ENCODE assay signal across 10 cellular contexts in genomic region chr1:156689960-156690672, GRCh38. TPM values are rescaled to one million over a fixed set of nuclear protein-coding genes. Genes with fewer than 3 reads are reported as not detected.
DNase-seq lines count a peak whose midpoint lies in the region; ATAC-seq, FAIRE-seq and TF ChIP-seq lines count a peak whose summit lies in the region.
"Had no signal": no experiment of that assay in that cellular context is flagged by ENCODE, and none has a peak within 500 bp of the region (broad histone marks: within the 10 kb centered on the region; RNA-seq: fewer than 3 reads in every experiment).

No MANE protein-coding gene starts in this region.

- H3K4me1 Mint-ChIP-seq in activated T-helper 17 cell treated with anti-CD3 and anti-CD28 coated beads, Interleukin-2, amount 50 U/mL, for 72 hours = peaks cover 11% of the 10 kb centered on the region

- H3K79me2 ChIP-seq in HepG2 (ENCODE audit: insufficient read depth, low read length) = no peaks in the 10 kb centered on the region

- H3K27ac ChIP-seq in HepG2 (ENCODE audit: extremely low read length, insufficient read depth, low read length) = no peak overlapping the region
- H3K27ac ChIP-seq in right lobe of liver = no peak overlapping the region
- no peak overlapping the region for H3K27ac ChIP-seq in iPS-18a (ENCODE audit: low read length)
- no peak overlapping the region for H3K27ac ChIP-seq in A673 (ENCODE audit: low read depth, low read length, poor library complexity, severe bottlenecking)
- H3K27ac ChIP-seq: adrenal gland had no signal

- in situ Hi-C loops in HepG2 (cut with HindIII; ENCODE audit: extremely low pct_ligation_motif_present, low pct_unique_long_range_greater_than_20kb) = loop anchor here (5.0 to 10.0 kb wide), 3 partner anchors 37 to 235 kb away; partner anchors contain the start of genes ISG20L2, LRRC71, METTL25B and NTRK1

- TF ChIP-seq RAD21 in HepG2 (CRISPR knock-in tag; IDR thresholded peaks at IDR 0.05) = no peak

- H3K27me3 Mint-ChIP-seq in activated T-helper 17 cell treated with anti-CD3 and anti-CD28 coated beads, Interleukin-2, amount 50 U/mL, for 72 hours = peaks cover 46% of the 10 kb centered on the region

- BruUV-seq in HepG2 (replicated peaks; lab: Mats Ljungman, UMichigan) (no TSS peak), A673 (replicated peaks; lab: Mats Ljungman, UMichigan) (no TSS peak)

- H3K4me3 ChIP-seq in HepG2 (replicated peaks in 1 of 3; ENCODE audit: insufficient read depth in 1 of 3, low read depth in 2 of 3, low read length in 3 of 3) (peak overlapping the region in 1 of 3 experiments; percentile 65; a peak in 1 of 6 replicates), right lobe of liver (no peak overlapping the region), iPS-18a (ENCODE audit: low read length) (peak overlapping the region; percentile 48), A673 (ENCODE audit: low read depth, low read length, poor library complexity, severe bottlenecking) (no peak overlapping the region)
- H3K4me3 ChIP-seq: adrenal gland had no signal

- H3K9ac ChIP-seq in HepG2 (ENCODE audit: insufficient read depth, low read depth, low read length) (no peak overlapping the region), iPS-18a (ENCODE audit: low read length) (no peak overlapping the region)

- no peak for FAIRE-seq in HepG2 (lab: Jason Lieb, UNC)

- no peaks in the 10 kb centered on the region for H3K36me3 ChIP-seq in HepG2 (replicated peaks in 1 of 2; ENCODE audit: control insufficient read depth in 1 of 2, insufficient read depth in 2 of 2, low read length in 2 of 2)
- H3K36me3 ChIP-seq in right lobe of liver = no peaks in the 10 kb centered on the region
- H3K36me3 ChIP-seq in iPS-18a (ENCODE audit: control insufficient read depth, low read depth, low read length) = no peaks in the 10 kb centered on the region
- no peaks in the 10 kb centered on the region for H3K36me3 ChIP-seq in A673 (ENCODE audit: insufficient read depth, low read length, poor library complexity, severe bottlenecking)
- H3K36me3 ChIP-seq: adrenal gland had no signal

- peak overlapping the region; percentile 6 for H3K27ac Mint-ChIP-seq in activated T-helper 17 cell treated with anti-CD3 and anti-CD28 coated beads, Interleukin-2, amount 50 U/mL, for 72 hours

- no peaks in the 10 kb centered on the region for H3K9me3 Mint-ChIP-seq in activated T-helper 17 cell treated with anti-CD3 and anti-CD28 coated beads, Interleukin-2, amount 50 U/mL, for 72 hours

- no peaks in the 10 kb centered on the region for H4K20me1 ChIP-seq in HepG2 (ENCODE audit: insufficient read depth, low read length)

- DNase-seq in HepG2 (ENCODE audit: low spot score) = no peak
- no peak for DNase-seq in right lobe of liver
- DNase-seq in A673 (ENCODE audit: low spot score) = no peak
- DNase-seq in T1000 (lab: John Stamatoyannopoulos, UW) = no peak
- DNase-seq in GM20000 (ENCODE audit: low spot score) = no peak
- DNase-seq: occipital lobe had no signal

- TF ChIP-seq CTCF in HepG2 (CRISPR knock-in tag; IDR thresholded peaks at IDR 0.05) (no peak), right lobe of liver (IDR thresholded peaks at IDR 0.05) (no peak), A673 (conservative IDR thresholded peaks at IDR 0.05; ENCODE audit: low read depth, low read length) (no peak), GM20000 (IDR thresholded peaks at IDR 0.05; ENCODE audit: extremely low read depth, missing control alignments) (no peak)

- no peaks in the 10 kb centered on the region for H3K36me3 Mint-ChIP-seq in activated T-helper 17 cell treated with anti-CD3 and anti-CD28 coated beads, Interleukin-2, amount 50 U/mL, for 72 hours (ENCODE audit: low read depth)

- 32% methylated on average over 10 of the region's 10 CpGs for WGBS in HepG2 (ENCODE audit: low lambda C conversion rate)
- 17% methylated on average over 10 of the region's 10 CpGs for WGBS in right lobe of liver (ENCODE audit: insufficient coverage, low coverage, low lambda C conversion rate, missing lambda C conversion rate)

- intact Hi-C loops in HepG2 (cut with micrococcal nuclease; ENCODE audit: unreplicated experiment) = loop anchor here (1.0 kb wide), 3 partner anchors 16 to 200 kb away; no protein-coding TSS in a partner anchor
- intact Hi-C loops in right lobe of liver (cut with DNase I) = loop anchor here in 1 of 2 donors (5.0 kb wide), 1 partner anchor 32 kb away; no protein-coding TSS in a partner anchor
- intact Hi-C loops in A673 (cut with micrococcal nuclease; ENCODE audit: unreplicated experiment) = loop anchor here (1.0 to 10.0 kb wide), 5 partner anchors 15 to 235 kb away; partner anchors contain the start of genes CRABP2, LRRC71 and NTRK1

- ATAC-seq in HepG2 (no peak), right lobe of liver (no peak), GM19023 (IDR thresholded peaks at IDR 0.05; ENCODE audit: unreplicated experiment) (no peak)
- no peak for ATAC-seq in activated T-helper 17 cell treated with anti-CD3 and anti-CD28 coated beads, Interleukin-2, amount 50 U/mL, for 72 hours (replicated peaks)

- TF ChIP-seq POLR2A in HepG2 (IDR thresholded peaks at IDR 0.05; ENCODE audit: insufficient read depth in 1 of 2, low read depth in 2 of 2, low read length in 2 of 2) = no peak
- TF ChIP-seq POLR2A in right lobe of liver (IDR thresholded peaks at IDR 0.05) = no peak

- POLR2A ChIA-PET in HepG2 (lab: Yijun Ruan, JAX) = interaction anchor here (1.0 to 2.5 kb wide), 8 partner anchors 13 to 170 kb away, joined by 3 to 22 read pairs (median 8); partner anchors contain the start of genes ISG20L2, METTL25B, NES and NTRK1
- POLR2A ChIA-PET in A673 (lab: Charles Lee; ENCODE audit: low non-redundant PET) = interaction anchor here (0.7 to 1.6 kb wide), 3 partner anchors 36 to 233 kb away, joined by 3 to 6 read pairs (median 3); no protein-coding TSS in a partner anchor

- H3K27me3 ChIP-seq in HepG2 (ENCODE audit: control insufficient read depth in 1 of 2, insufficient read depth in 2 of 2, low read length in 2 of 2) (peaks cover 14 to 46% of the 10 kb centered on the region in 2 experiments; a peak in 4 of 5 replicates), right lobe of liver (peaks cover 0 to 5% of the 10 kb centered on the region in 2 donors), iPS-18a (ENCODE audit: control insufficient read depth, insufficient read depth, low read length) (peaks cover 20% of the 10 kb centered on the region), A673 (replicated peaks; ENCODE audit: insufficient read depth, low read depth, low read length, poor library complexity) (no peaks in the 10 kb centered on the region)

- TF ChIP-seq EP300 in HepG2 (IDR thresholded peaks at IDR 0.05; ENCODE audit: low read depth in 2 of 2, low read length in 2 of 2) = no peak
- TF ChIP-seq EP300 in HepG2 (CRISPR knock-in tag; IDR thresholded peaks at IDR 0.05; ENCODE audit: borderline replicate concordance) = no peak

- H3K9me3 ChIP-seq in HepG2 (ENCODE audit: low read length) = no peaks in the 10 kb centered on the region
- H3K9me3 ChIP-seq in right lobe of liver = no peaks in the 10 kb centered on the region
- H3K9me3 ChIP-seq in iPS-18a (ENCODE audit: control insufficient read depth, low read depth, low read length) = no peaks in the 10 kb centered on the region
- no peaks in the 10 kb centered on the region for H3K9me3 ChIP-seq in A673 (ENCODE audit: low read depth, low read length, poor library complexity, severe bottlenecking)
- H3K9me3 ChIP-seq: adrenal gland had no signal

- H3K4me1 ChIP-seq in HepG2 (ENCODE audit: insufficient read depth, low read length) = peaks cover 40% of the 10 kb centered on the region
- H3K4me1 ChIP-seq in right lobe of liver = peaks cover 0 to 7% (median 0%) of the 10 kb centered on the region in 4 donors
- peaks cover 53% of the 10 kb centered on the region for H3K4me1 ChIP-seq in iPS-18a (ENCODE audit: control insufficient read depth, low read depth, low read length)
- H3K4me1 ChIP-seq in A673 (ENCODE audit: insufficient read depth, low read length, poor library complexity, severe bottlenecking) = peaks cover 22% of the 10 kb centered on the region

- peak overlapping the region; percentile 98; the same call in 1 of the 2 replicates for H3K4me2 ChIP-seq in HepG2 (ENCODE audit: low read depth, low read length)

- CTCF ChIA-PET in HepG2 (lab: Yijun Ruan, JAX; ENCODE audit: low intra/inter-chr PET ratio, low total read pairs) (interaction anchor here (0.7 to 4.7 kb wide), 8 partner anchors 12 to 200 kb away, joined by 3 to 119 read pairs (median 8); partner anchors contain the start of genes CRABP2, ISG20L2 and METTL25B), A673 (lab: Charles Lee) (interaction anchor here (0.5 to 4.7 kb wide), 29 partner anchors 9 to 384 kb away, joined by 3 to 117 read pairs (median 5); partner anchors contain the start of genes CRABP2, ISG20L2, LRRC71 and METTL25B)

- no peak overlapping the region for H2AFZ ChIP-seq in HepG2 (ENCODE audit: low read length)

- peak overlapping the region; percentile 0 for H3K4me3 Mint-ChIP-seq in activated T-helper 17 cell treated with anti-CD3 and anti-CD28 coated beads, Interleukin-2, amount 50 U/mL, for 72 hours

RNA-seq across cellular contexts. Expression of gene NES, which starts 12.9 kb away (rescaled TPM):
- total RNA-seq in HepG2 (2016; rRNA removed; fragmentation: Illumina TruSeq; extraction: Trizol) (12.7 and 16.6 TPM in 2 replicates), right lobe of liver (1 to 10 TPM; 1.1 to 7.5 (median 2.6) TPM), A673 (2021) (8.7 and 12.3 TPM in 2 replicates)
- 0.30 and 0.53 TPM in 2 replicates for total RNA-seq in HepG2 (2016; cell fraction: cytosol; rRNA removed; fragmentation: Illumina TruSeq; extraction: Trizol; ENCODE audit: low read depth)
- 9.1 and 18.2 TPM in 2 replicates for total RNA-seq in HepG2 (2016; cell fraction: insoluble cytoplasmic fraction; rRNA removed; fragmentation: Illumina TruSeq; extraction: Trizol)
- 1.4 and 1.5 TPM in 2 replicates for total RNA-seq in HepG2 (2016; cell fraction: membrane; rRNA removed; fragmentation: Illumina TruSeq; extraction: Trizol)
- total RNA-seq in HepG2 (2016; cell fraction: nucleus; rRNA removed; fragmentation: Illumina TruSeq; extraction: Trizol) = 11.7 and 13.1 TPM in 2 replicates
- 1.7 and 2.5 TPM in 2 replicates for polyA plus RNA-seq in HepG2 (2011; rRNA removed)
- polyA plus RNA-seq in HepG2 (2011; cell fraction: cytosol; rRNA removed) = 1.1 and 1.2 TPM in 2 replicates
- 9.3 and 9.7 TPM in 2 replicates for polyA plus RNA-seq in HepG2 (2011; cell fraction: nucleus; rRNA removed)
- polyA plus RNA-seq in HepG2 (2012) = 3.5 and 3.6 TPM in 2 replicates
- polyA plus RNA-seq in HepG2 (2016; cell fraction: cytosol; fragmentation: Illumina TruSeq; extraction: Trizol; ENCODE audit: low read depth) = 0.32 and 0.38 TPM in 2 replicates
- polyA plus RNA-seq in HepG2 (2016; cell fraction: insoluble cytoplasmic fraction; fragmentation: Illumina TruSeq; extraction: Trizol; ENCODE audit: low read depth) = 8.6 and 10.8 TPM in 2 replicates
- polyA plus RNA-seq in HepG2 (2016; cell fraction: membrane; fragmentation: Illumina TruSeq; extraction: Trizol; ENCODE audit: low read depth) = 0.46 and 0.93 TPM in 2 replicates
- 27.3 and 27.7 TPM in 2 replicates for polyA plus RNA-seq in HepG2 (2016; cell fraction: nucleus; fragmentation: Illumina TruSeq; extraction: Trizol; ENCODE audit: insufficient read depth, low read depth)
- polyA minus RNA-seq in HepG2 (2011; rRNA and poly(A)+ RNA removed; ENCODE audit: low replicate concordance) = 0.91 and 2.7 TPM in 2 replicates
- 2.4 and 2.5 TPM in 2 replicates for polyA minus RNA-seq in HepG2 (2011; cell fraction: cytosol; rRNA and poly(A)+ RNA removed)
- polyA minus RNA-seq in HepG2 (2011; cell fraction: nucleus; rRNA and poly(A)+ RNA removed) = 1.5 and 1.7 TPM in 2 replicates
- under 1 TPM in 1 of 2 donors, not detected in 1; 0.05 TPM for total RNA-seq in activated T-helper 17 cell treated with anti-CD3 and anti-CD28 coated beads, Interleukin-2, amount 50 U/mL, for 72 hours

RNA-seq across cellular contexts. Expression of gene CRABP2, which starts 15.3 kb away (rescaled TPM):
- total RNA-seq in HepG2 (2016; rRNA removed; fragmentation: Illumina TruSeq; extraction: Trizol) = 0.21 and 0.60 TPM in 2 replicates
- not detected in 2 replicates for total RNA-seq in HepG2 (2016; cell fraction: cytosol; rRNA removed; fragmentation: Illumina TruSeq; extraction: Trizol; ENCODE audit: low read depth)
- 0.28 TPM in 1 of 2 replicates, not detected in the other for total RNA-seq in HepG2 (2016; cell fraction: insoluble cytoplasmic fraction; rRNA removed; fragmentation: Illumina TruSeq; extraction: Trizol)
- not detected in 2 replicates for total RNA-seq in HepG2 (2016; cell fraction: membrane; rRNA removed; fragmentation: Illumina TruSeq; extraction: Trizol)
- total RNA-seq in HepG2 (2016; cell fraction: nucleus; rRNA removed; fragmentation: Illumina TruSeq; extraction: Trizol) = not detected in 2 replicates
- polyA plus RNA-seq in HepG2 (2011; rRNA removed) = 0.37 and 0.40 TPM in 2 replicates
- 0.14 and 0.16 TPM in 2 replicates for polyA plus RNA-seq in HepG2 (2011; cell fraction: cytosol; rRNA removed)
- 0.50 and 0.85 TPM in 2 replicates for polyA plus RNA-seq in HepG2 (2011; cell fraction: nucleus; rRNA removed)
- 1.3 TPM in 1 of 2 replicates, not detected in the other for polyA plus RNA-seq in HepG2 (2012)
- polyA plus RNA-seq in HepG2 (2016; cell fraction: cytosol; fragmentation: Illumina TruSeq; extraction: Trizol; ENCODE audit: low read depth) = 0.24 TPM in 1 of 2 replicates, not detected in the other
- polyA plus RNA-seq in HepG2 (2016; cell fraction: insoluble cytoplasmic fraction; fragmentation: Illumina TruSeq; extraction: Trizol; ENCODE audit: low read depth) = 0.57 and 0.99 TPM in 2 replicates
- not detected in 2 replicates for polyA plus RNA-seq in HepG2 (2016; cell fraction: membrane; fragmentation: Illumina TruSeq; extraction: Trizol; ENCODE audit: low read depth)
- polyA plus RNA-seq in HepG2 (2016; cell fraction: nucleus; fragmentation: Illumina TruSeq; extraction: Trizol; ENCODE audit: insufficient read depth, low read depth) = 0.51 and 1.8 TPM in 2 replicates
- 1.2 TPM in 1 of 2 replicates, not detected in the other for polyA minus RNA-seq in HepG2 (2011; rRNA and poly(A)+ RNA removed; ENCODE audit: low replicate concordance)
- polyA minus RNA-seq in HepG2 (2011; cell fraction: cytosol; rRNA and poly(A)+ RNA removed) = not detected in 2 replicates
- polyA minus RNA-seq in HepG2 (2011; cell fraction: nucleus; rRNA and poly(A)+ RNA removed) = not detected in 2 replicates
- under 1 TPM in 1 of 6 experiments, not detected in 5; 0.24 TPM for total RNA-seq in right lobe of liver
- 1 to 10 TPM; 2.2 to 4.4 TPM for total RNA-seq in activated T-helper 17 cell treated with anti-CD3 and anti-CD28 coated beads, Interleukin-2, amount 50 U/mL, for 72 hours
- total RNA-seq in A673 (2021) = 1.1 and 4.0 TPM in 2 replicates

RNA-seq across cellular contexts. Expression of gene METTL25B, which starts 38.2 kb away (rescaled TPM):
- total RNA-seq in HepG2 (2016; rRNA removed; fragmentation: Illumina TruSeq; extraction: Trizol) (8.1 and 11.9 TPM in 2 replicates), right lobe of liver (10 to 100 TPM; 11.6 to 25.7 (median 20.6) TPM), A673 (2021) (20.2 TPM in 2 replicates)
- 4.8 and 7.1 TPM in 2 replicates for total RNA-seq in HepG2 (2016; cell fraction: cytosol; rRNA removed; fragmentation: Illumina TruSeq; extraction: Trizol; ENCODE audit: low read depth)
- 8.7 and 14.6 TPM in 2 replicates for total RNA-seq in HepG2 (2016; cell fraction: insoluble cytoplasmic fraction; rRNA removed; fragmentation: Illumina TruSeq; extraction: Trizol)
- total RNA-seq in HepG2 (2016; cell fraction: membrane; rRNA removed; fragmentation: Illumina TruSeq; extraction: Trizol) = 7.4 and 7.9 TPM in 2 replicates
- 8.7 and 16.4 TPM in 2 replicates for total RNA-seq in HepG2 (2016; cell fraction: nucleus; rRNA removed; fragmentation: Illumina TruSeq; extraction: Trizol)
- polyA plus RNA-seq in HepG2 (2011; rRNA removed) = 24.0 and 26.3 TPM in 2 replicates
- polyA plus RNA-seq in HepG2 (2011; cell fraction: cytosol; rRNA removed) = 15.1 and 18.0 TPM in 2 replicates
- polyA plus RNA-seq in HepG2 (2011; cell fraction: nucleus; rRNA removed) = 45.6 and 53.5 TPM in 2 replicates
- polyA plus RNA-seq in HepG2 (2012) = 18.4 and 20.2 TPM in 2 replicates
- polyA plus RNA-seq in HepG2 (2016; cell fraction: cytosol; fragmentation: Illumina TruSeq; extraction: Trizol; ENCODE audit: low read depth) = 4.1 and 5.6 TPM in 2 replicates
- polyA plus RNA-seq in HepG2 (2016; cell fraction: insoluble cytoplasmic fraction; fragmentation: Illumina TruSeq; extraction: Trizol; ENCODE audit: low read depth) = 7.1 and 9.1 TPM in 2 replicates
- polyA plus RNA-seq in HepG2 (2016; cell fraction: membrane; fragmentation: Illumina TruSeq; extraction: Trizol; ENCODE audit: low read depth) = 6.4 and 8.1 TPM in 2 replicates
- polyA plus RNA-seq in HepG2 (2016; cell fraction: nucleus; fragmentation: Illumina TruSeq; extraction: Trizol; ENCODE audit: insufficient read depth, low read depth) = 35.7 and 36.8 TPM in 2 replicates
- 28.4 and 53.9 TPM in 2 replicates for polyA minus RNA-seq in HepG2 (2011; rRNA and poly(A)+ RNA removed; ENCODE audit: low replicate concordance)
- 9.3 and 11.1 TPM in 2 replicates for polyA minus RNA-seq in HepG2 (2011; cell fraction: cytosol; rRNA and poly(A)+ RNA removed)
- 16.1 and 19.6 TPM in 2 replicates for polyA minus RNA-seq in HepG2 (2011; cell fraction: nucleus; rRNA and poly(A)+ RNA removed)
- 10 to 100 TPM; 29.0 to 51.6 TPM for total RNA-seq in activated T-helper 17 cell treated with anti-CD3 and anti-CD28 coated beads, Interleukin-2, amount 50 U/mL, for 72 hours

RNA-seq across cellular contexts. Expression of gene ISG20L2, which starts 38.5 kb away (rescaled TPM):
- total RNA-seq in HepG2 (2016; rRNA removed; fragmentation: Illumina TruSeq; extraction: Trizol) = 17.8 and 19.8 TPM in 2 replicates
- total RNA-seq in HepG2 (2016; cell fraction: cytosol; rRNA removed; fragmentation: Illumina TruSeq; extraction: Trizol; ENCODE audit: low read depth) = 4.3 and 4.7 TPM in 2 replicates
- 17.0 and 17.7 TPM in 2 replicates for total RNA-seq in HepG2 (2016; cell fraction: insoluble cytoplasmic fraction; rRNA removed; fragmentation: Illumina TruSeq; extraction: Trizol)
- total RNA-seq in HepG2 (2016; cell fraction: membrane; rRNA removed; fragmentation: Illumina TruSeq; extraction: Trizol) = 13.2 and 14.0 TPM in 2 replicates
- total RNA-seq in HepG2 (2016; cell fraction: nucleus; rRNA removed; fragmentation: Illumina TruSeq; extraction: Trizol) = 9.6 and 14.9 TPM in 2 replicates
- polyA plus RNA-seq in HepG2 (2011; rRNA removed) = 21.3 and 22.8 TPM in 2 replicates
- 14.8 and 16.6 TPM in 2 replicates for polyA plus RNA-seq in HepG2 (2011; cell fraction: cytosol; rRNA removed)
- polyA plus RNA-seq in HepG2 (2011; cell fraction: nucleus; rRNA removed) = 7.5 and 8.0 TPM in 2 replicates
- 13.2 and 14.7 TPM in 2 replicates for polyA plus RNA-seq in HepG2 (2012)
- 4.2 and 5.1 TPM in 2 replicates for polyA plus RNA-seq in HepG2 (2016; cell fraction: cytosol; fragmentation: Illumina TruSeq; extraction: Trizol; ENCODE audit: low read depth)
- 31.5 and 36.7 TPM in 2 replicates for polyA plus RNA-seq in HepG2 (2016; cell fraction: insoluble cytoplasmic fraction; fragmentation: Illumina TruSeq; extraction: Trizol; ENCODE audit: low read depth)
- polyA plus RNA-seq in HepG2 (2016; cell fraction: membrane; fragmentation: Illumina TruSeq; extraction: Trizol; ENCODE audit: low read depth) = 12.8 and 15.4 TPM in 2 replicates
- polyA plus RNA-seq in HepG2 (2016; cell fraction: nucleus; fragmentation: Illumina TruSeq; extraction: Trizol; ENCODE audit: insufficient read depth, low read depth) = 21.4 and 24.7 TPM in 2 replicates
- polyA minus RNA-seq in HepG2 (2011; rRNA and poly(A)+ RNA removed; ENCODE audit: low replicate concordance) = 27.7 and 116 TPM in 2 replicates
- polyA minus RNA-seq in HepG2 (2011; cell fraction: cytosol; rRNA and poly(A)+ RNA removed) = 9.0 and 13.8 TPM in 2 replicates
- polyA minus RNA-seq in HepG2 (2011; cell fraction: nucleus; rRNA and poly(A)+ RNA removed) = 11.8 and 21.6 TPM in 2 replicates
- total RNA-seq in right lobe of liver = 10 to 100 TPM; 10.3 to 14.1 (median 12.2) TPM
- total RNA-seq in activated T-helper 17 cell treated with anti-CD3 and anti-CD28 coated beads, Interleukin-2, amount 50 U/mL, for 72 hours = 10 to 100 TPM; 38.8 to 74.9 TPM
- 45.7 and 46.5 TPM in 2 replicates for total RNA-seq in A673 (2021)

RNA-seq across cellular contexts. Expression of gene BCAN, which starts 48.2 kb away (rescaled TPM):
- total RNA-seq in HepG2 (2016; rRNA removed; fragmentation: Illumina TruSeq; extraction: Trizol) (not detected in 2 replicates), right lobe of liver (not detected), A673 (2021) (not detected in 2 replicates)
- total RNA-seq in HepG2 (2016; cell fraction: cytosol; rRNA removed; fragmentation: Illumina TruSeq; extraction: Trizol; ENCODE audit: low read depth) = not detected in 2 replicates
- not detected in 2 replicates for total RNA-seq in HepG2 (2016; cell fraction: insoluble cytoplasmic fraction; rRNA removed; fragmentation: Illumina TruSeq; extraction: Trizol)
- not detected in 2 replicates for total RNA-seq in HepG2 (2016; cell fraction: membrane; rRNA removed; fragmentation: Illumina TruSeq; extraction: Trizol)
- total RNA-seq in HepG2 (2016; cell fraction: nucleus; rRNA removed; fragmentation: Illumina TruSeq; extraction: Trizol) = not detected in 2 replicates
- polyA plus RNA-seq in HepG2 (2011; rRNA removed) = not detected in 2 replicates
- not detected in 2 replicates for polyA plus RNA-seq in HepG2 (2011; cell fraction: cytosol; rRNA removed)
- 0.24 TPM in 1 of 2 replicates, not detected in the other for polyA plus RNA-seq in HepG2 (2011; cell fraction: nucleus; rRNA removed)
- polyA plus RNA-seq in HepG2 (2012) = 0.21 TPM in 2 replicates
- polyA plus RNA-seq in HepG2 (2016; cell fraction: cytosol; fragmentation: Illumina TruSeq; extraction: Trizol; ENCODE audit: low read depth) = not detected in 2 replicates
- polyA plus RNA-seq in HepG2 (2016; cell fraction: insoluble cytoplasmic fraction; fragmentation: Illumina TruSeq; extraction: Trizol; ENCODE audit: low read depth) = not detected in 2 replicates
- not detected in 2 replicates for polyA plus RNA-seq in HepG2 (2016; cell fraction: membrane; fragmentation: Illumina TruSeq; extraction: Trizol; ENCODE audit: low read depth)
- not detected in 2 replicates for polyA plus RNA-seq in HepG2 (2016; cell fraction: nucleus; fragmentation: Illumina TruSeq; extraction: Trizol; ENCODE audit: insufficient read depth, low read depth)
- not detected in 2 replicates for polyA minus RNA-seq in HepG2 (2011; rRNA and poly(A)+ RNA removed; ENCODE audit: low replicate concordance)
- not detected in 2 replicates for polyA minus RNA-seq in HepG2 (2011; cell fraction: cytosol; rRNA and poly(A)+ RNA removed)
- not detected in 2 replicates for polyA minus RNA-seq in HepG2 (2011; cell fraction: nucleus; rRNA and poly(A)+ RNA removed)
- not detected for total RNA-seq in activated T-helper 17 cell treated with anti-CD3 and anti-CD28 coated beads, Interleukin-2, amount 50 U/mL, for 72 hours
